Comparison of ENCODE assay signal across 1 cellular context in the genomic region with DNA sequence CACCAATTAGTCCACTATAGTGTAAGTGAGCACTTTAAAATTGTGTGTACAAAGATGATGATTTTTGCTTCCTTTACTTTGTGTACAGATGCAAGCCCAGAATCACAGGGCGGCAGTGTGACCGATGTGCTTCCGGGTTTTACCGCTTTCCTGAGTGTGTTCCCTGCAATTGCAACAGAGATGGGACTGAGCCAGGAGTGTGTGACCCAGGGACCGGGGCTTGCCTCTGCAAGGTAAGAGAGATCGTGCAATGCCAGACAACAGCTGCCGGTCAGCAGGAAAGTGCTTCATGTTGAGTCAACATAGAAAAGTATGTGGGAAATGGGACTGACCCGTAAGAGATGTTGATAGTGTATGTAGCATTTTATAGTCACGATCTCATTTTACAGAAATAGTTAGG.
TF ChIP-seq lines count a peak whose summit lies in the region.

No MANE protein-coding gene starts in this region.

TF ChIP-seq in IMR-90, 13 proteins besides CTCF, POLR2A, EP300 and RAD21:
- TF ChIP-seq RCOR1 (IDR thresholded peaks at IDR 0.05; ENCODE audit: insufficient replicate concordance, low read length) (no peak), SMC3 (IDR thresholded peaks at IDR 0.05; ENCODE audit: low read depth, low read length) (no peak), CEBPB (IDR thresholded peaks at IDR 0.05; ENCODE audit: low read depth, low read length) (peak; percentile 84), RFX5 (IDR thresholded peaks at IDR 0.05; ENCODE audit: low read depth, low read length) (no peak), BHLHE40 (IDR thresholded peaks at IDR 0.05; ENCODE audit: low read depth, low read length) (peak; percentile 18; the same call in 1 of the 2 replicates), MAZ (IDR thresholded peaks at IDR 0.05; ENCODE audit: borderline replicate concordance, low read depth, low read length) (no peak)
- TF ChIP-seq, protein P1, sequence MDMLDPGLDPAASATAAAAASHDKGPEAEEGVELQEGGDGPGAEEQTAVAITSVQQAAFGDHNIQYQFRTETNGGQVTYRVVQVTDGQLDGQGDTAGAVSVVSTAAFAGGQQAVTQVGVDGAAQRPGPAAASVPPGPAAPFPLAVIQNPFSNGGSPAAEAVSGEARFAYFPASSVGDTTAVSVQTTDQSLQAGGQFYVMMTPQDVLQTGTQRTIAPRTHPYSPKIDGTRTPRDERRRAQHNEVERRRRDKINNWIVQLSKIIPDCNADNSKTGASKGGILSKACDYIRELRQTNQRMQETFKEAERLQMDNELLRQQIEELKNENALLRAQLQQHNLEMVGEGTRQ (IDR thresholded peaks at IDR 0.05; ENCODE audit: low read depth, low read length): no peak
